Comparison of ENCODE assay signal across 8 cellular contexts in the genomic region with DNA sequence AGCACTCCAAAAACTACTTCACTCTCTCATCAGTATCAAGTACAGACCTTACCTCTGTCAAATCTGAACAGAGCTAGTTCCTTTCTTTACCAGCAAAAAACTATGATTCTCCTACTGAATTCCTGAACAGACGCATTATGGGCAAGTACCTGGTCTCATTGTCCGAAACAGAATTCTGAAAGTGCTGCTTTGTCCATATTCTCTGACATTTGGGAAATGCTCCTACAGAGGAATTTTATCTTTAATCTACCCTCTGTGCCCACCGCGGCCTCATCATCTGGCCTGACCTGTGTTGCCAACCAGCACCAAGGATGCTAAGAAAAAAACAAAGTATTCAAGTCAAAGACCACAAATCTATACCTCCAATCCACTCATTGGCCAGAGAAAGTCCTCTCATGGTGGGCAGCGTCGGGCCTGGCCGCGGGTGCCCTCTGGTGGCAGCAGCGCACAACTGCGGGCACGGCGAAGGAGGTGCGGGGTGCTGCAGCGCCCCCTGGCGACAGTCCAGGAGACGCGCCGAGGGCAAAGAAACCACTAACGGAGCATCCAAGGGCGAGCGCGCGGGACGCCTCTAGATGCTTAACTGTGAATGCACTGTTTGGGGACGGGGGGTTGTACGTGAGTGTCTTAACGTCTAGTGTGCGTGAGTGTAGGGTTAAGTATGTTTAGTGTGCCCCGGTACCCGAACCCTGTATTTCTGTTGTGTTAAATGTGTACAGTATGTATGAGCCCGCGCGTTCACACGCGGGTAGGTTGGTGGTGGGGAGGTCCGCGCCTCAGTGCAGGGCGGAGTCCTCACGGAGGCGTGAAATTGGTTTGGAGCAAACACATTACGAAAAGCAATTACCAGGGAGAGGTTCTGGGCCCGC. TPM values are rescaled to one million over a fixed set of nuclear protein-coding genes. Genes with fewer than 3 reads are reported as not detected.
DNase-seq lines count a peak whose midpoint lies in the region; ATAC-seq and TF ChIP-seq lines count a peak whose summit lies in the region.

No MANE protein-coding gene starts in this region.

- peak; percentile 100 for TF ChIP-seq CTCF in RWPE1 (conservative IDR thresholded peaks at IDR 0.05; ENCODE audit: low read depth)
- TF ChIP-seq CTCF in fibroblast of villous mesenchyme (IDR thresholded peaks at IDR 0.05; ENCODE audit: insufficient read depth, low read depth, low read length): peak; percentile 100
- peak; percentile 100 for TF ChIP-seq CTCF in osteocyte (IDR thresholded peaks at IDR 0.05)
- peak; percentile 1 to 100 (median 100) for TF ChIP-seq CTCF in thyroid gland (IDR thresholded peaks at IDR 0.05)

- no peaks in the 10 kb centered on the region for H3K9me3 ChIP-seq in CD8-positive, alpha-beta memory T cell (ENCODE audit: low read length)
- no peaks in the 10 kb centered on the region for H3K9me3 ChIP-seq in thyroid gland

- H3K4me1 Mint-ChIP-seq in CD8-positive, alpha-beta memory T cell: peaks cover 14 to 17% (median 16%) of the 10 kb centered on the region in 3 donors
- no peaks in the 10 kb centered on the region for H3K4me1 Mint-ChIP-seq in osteocyte (ENCODE audit: unreplicated experiment)

- no peak overlapping the region for H3K27ac ChIP-seq in CD8-positive, alpha-beta memory T cell (ENCODE audit: low read depth, low read length)
- H3K27ac ChIP-seq in RWPE1: no peak overlapping the region
- H3K27ac ChIP-seq in thyroid gland: no peak overlapping the region

- POLR2A ChIA-PET in CD8-positive, alpha-beta memory T cell (lab: Charles Lee): no interaction called here
- POLR2A ChIA-PET in RWPE1 (lab: Yijun Ruan, JAX; ENCODE audit: low non-redundant PET): no interaction called here

- no peak overlapping the region for H3K4me3 Mint-ChIP-seq in CD8-positive, alpha-beta memory T cell
- H3K4me3 Mint-ChIP-seq in osteocyte (ENCODE audit: unreplicated experiment): no peak overlapping the region

- H3K27me3 ChIP-seq in CD8-positive, alpha-beta memory T cell (ENCODE audit: insufficient read depth, low read length, poor library complexity, severe bottlenecking): peaks cover 11% of the 10 kb centered on the region
- no peaks in the 10 kb centered on the region for H3K27me3 ChIP-seq in thyroid gland

- peak; percentile 72 to 84 (median 73) for DNase-seq in CD8-positive, alpha-beta memory T cell
- DNase-seq in HuH-7.5 (ENCODE audit: low spot score): peak; percentile 83
- peak; percentile 67 for DNase-seq in RWPE1 (ENCODE audit: low spot score)
- peak; percentile 68 to 73 for DNase-seq in activated T-helper 1 cell treated with anti-CD3 and anti-CD28 coated beads, Interleukin-2, amount 50 U/mL, for 16 hours (ENCODE audit: low read depth in 1 of 2, low spot score in 1 of 2)
- DNase-seq in fibroblast of villous mesenchyme (ENCODE audit: low read depth): peak; percentile 67
- DNase-seq in osteocyte (ENCODE audit: extremely low spot score, unreplicated experiment): peak; percentile 94
- DNase-seq in thyroid gland: peak; percentile 72 to 77

- H3K27ac Mint-ChIP-seq in CD8-positive, alpha-beta memory T cell: peak overlapping the region in 3 of 8 donors; percentile 0 to 50 (median 21)
- H3K27ac Mint-ChIP-seq in osteocyte (ENCODE audit: unreplicated experiment): no peak overlapping the region

- intact Hi-C loops in thyroid gland (cut with DNase I): loop anchor here (10.0 kb wide), 1 partner anchor 132 kb away; no protein-coding TSS in a partner anchor

- H3K27me3 Mint-ChIP-seq in CD8-positive, alpha-beta memory T cell: peaks cover 43 to 67% of the 10 kb centered on the region in 2 donors
- peaks cover 55% of the 10 kb centered on the region for H3K27me3 Mint-ChIP-seq in osteocyte (ENCODE audit: unreplicated experiment)

- CTCF ChIA-PET in CD8-positive, alpha-beta memory T cell (lab: Charles Lee): interaction anchor here (0.7 to 1.0 kb wide), 2 partner anchors 10 to 48 kb away, joined by 3 to 7 read pairs; no protein-coding TSS in a partner anchor
- CTCF ChIA-PET in RWPE1 (lab: Yijun Ruan, JAX): interaction anchor here (0.6 to 0.8 kb wide), 5 partner anchors 31 to 87 kb away, joined by 3 to 5 read pairs (median 3); no protein-coding TSS in a partner anchor

- no peaks in the 10 kb centered on the region for H3K36me3 Mint-ChIP-seq in CD8-positive, alpha-beta memory T cell
- no peaks in the 10 kb centered on the region for H3K36me3 Mint-ChIP-seq in osteocyte (ENCODE audit: unreplicated experiment)

- no peak overlapping the region for H3K4me3 ChIP-seq in CD8-positive, alpha-beta memory T cell (ENCODE audit: low read length)
- H3K4me3 ChIP-seq in fibroblast of villous mesenchyme (ENCODE audit: low read depth, low read length) (no peak overlapping the region), thyroid gland (replicated peaks in 1 of 3) (no peak overlapping the region)

- no peaks in the 10 kb centered on the region for H3K36me3 ChIP-seq in CD8-positive, alpha-beta memory T cell (ENCODE audit: insufficient read depth, low read length)
- no peaks in the 10 kb centered on the region for H3K36me3 ChIP-seq in thyroid gland

- no peaks in the 10 kb centered on the region for H3K9me3 Mint-ChIP-seq in CD8-positive, alpha-beta memory T cell
- no peaks in the 10 kb centered on the region for H3K9me3 Mint-ChIP-seq in osteocyte (ENCODE audit: unreplicated experiment)

- WGBS in thyroid gland, 2 donors: 21 to 30% methylated on average over 30 to 42 of the region's 42 CpGs

- H3K4me1 ChIP-seq in CD8-positive, alpha-beta memory T cell (ENCODE audit: insufficient read depth, low read length): no peaks in the 10 kb centered on the region
- H3K4me1 ChIP-seq in thyroid gland: peaks cover 0 to 9% of the 10 kb centered on the region in 2 donors

- TF ChIP-seq POLR2A in thyroid gland (IDR thresholded peaks at IDR 0.05): no peak

- peak; percentile 71 for ATAC-seq in GM19395 (IDR thresholded peaks at IDR 0.05; ENCODE audit: unreplicated experiment)

RNA-seq across cellular contexts. Expression of gene GBX1, which starts 5.0 kb away (rescaled TPM):
- not detected for total RNA-seq in CD8-positive, alpha-beta memory T cell
- not detected for polyA plus RNA-seq in CD8-positive, alpha-beta memory T cell
- total RNA-seq in fibroblast of villous mesenchyme: not detected in 2 replicates
- total RNA-seq in osteocyte: not detected in 2 replicates
- not detected for total RNA-seq in thyroid gland

RNA-seq across cellular contexts. Expression of gene ASB10, which starts 14.5 kb away (rescaled TPM):
- total RNA-seq in CD8-positive, alpha-beta memory T cell: not detected
- polyA plus RNA-seq in CD8-positive, alpha-beta memory T cell: not detected
- not detected in 2 replicates for total RNA-seq in fibroblast of villous mesenchyme
- total RNA-seq in osteocyte: not detected in 2 replicates
- total RNA-seq in thyroid gland: not detected

RNA-seq across cellular contexts. Expression of gene H2BK1, which starts 37.8 kb away (rescaled TPM):
- under 1 TPM in 1 of 2 experiments, not detected in 1; 0.57 TPM for total RNA-seq in CD8-positive, alpha-beta memory T cell
- not detected for polyA plus RNA-seq in CD8-positive, alpha-beta memory T cell
- total RNA-seq in fibroblast of villous mesenchyme (not detected in 2 replicates), osteocyte (1.1 TPM in 1 of 2 replicates, not detected in the other), thyroid gland (not detected)

RNA-seq across cellular contexts. Expression of gene ABCF2, which starts 54.5 kb away (rescaled TPM):
- 10 to 100 TPM; 86.5 to 95.1 TPM for total RNA-seq in CD8-positive, alpha-beta memory T cell
- polyA plus RNA-seq in CD8-positive, alpha-beta memory T cell: 36.7 TPM
- 47.7 and 70.0 TPM in 2 replicates for total RNA-seq in fibroblast of villous mesenchyme
- total RNA-seq in osteocyte: 43.9 and 47.5 TPM in 2 replicates
- total RNA-seq in thyroid gland: 10 to 100 TPM; 23.8 to 39.4 (median 34.1) TPM

RNA-seq across cellular contexts. Expression of gene CHPF2, which starts 59.8 kb away (rescaled TPM):
- 10 to 100 TPM; 36.6 to 37.0 TPM for total RNA-seq in CD8-positive, alpha-beta memory T cell
- 31.3 TPM for polyA plus RNA-seq in CD8-positive, alpha-beta memory T cell
- 80.9 and 90.7 TPM in 2 replicates for total RNA-seq in fibroblast of villous mesenchyme
- total RNA-seq in osteocyte: 89.5 and 93.2 TPM in 2 replicates
- total RNA-seq in thyroid gland: 10 to 100 TPM; 33.9 to 82.4 (median 58.7) TPM
